ENCODE assay signal across 8 cellular contexts in the genomic region with DNA sequence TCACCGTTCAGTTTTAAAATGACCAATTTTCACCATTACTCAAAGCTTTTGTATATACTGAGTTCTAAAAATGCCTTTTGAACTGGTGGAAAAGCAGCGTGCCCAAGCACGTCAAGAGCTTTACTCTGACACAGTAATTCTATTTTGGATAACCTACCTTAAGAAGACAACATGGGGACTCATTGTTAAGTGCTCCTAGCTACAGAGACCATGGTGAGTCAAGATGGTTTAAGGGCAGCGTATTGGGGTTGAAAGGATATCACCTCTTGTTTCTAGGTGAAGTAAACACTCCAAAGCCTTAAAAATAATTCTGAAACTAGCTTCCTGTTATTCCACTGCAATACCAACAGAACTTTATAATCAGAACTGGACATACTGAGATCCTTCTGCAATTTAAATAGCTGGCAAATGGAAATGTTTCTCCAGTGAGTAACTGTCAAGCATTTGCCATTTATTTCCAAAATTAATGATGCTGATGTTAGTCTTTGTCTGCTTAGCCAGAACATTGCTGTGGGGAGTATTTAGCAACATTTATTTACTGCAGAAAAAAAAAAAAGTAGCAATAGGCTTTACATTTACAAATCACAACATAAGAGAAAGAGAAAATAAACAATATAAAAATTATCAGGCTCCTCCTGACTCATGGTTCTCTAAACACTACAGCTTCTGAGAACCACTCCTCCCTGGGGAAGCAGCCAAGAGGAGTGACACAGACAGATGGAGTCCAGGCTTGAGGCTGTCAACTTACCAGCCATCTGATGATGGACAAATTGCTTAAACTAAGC. TPM values are rescaled to one million over a fixed set of nuclear protein-coding genes. Genes with fewer than 3 reads are reported as not detected.
DNase-seq lines count a peak whose midpoint lies in the region; ATAC-seq, FAIRE-seq and TF ChIP-seq lines count a peak whose summit lies in the region.
"Not testable (repeated sequence)": the region's sequence is repeated elsewhere in the genome, so short reads cannot be mapped to it uniquely, and the experiment has no call there.

No MANE protein-coding gene starts in this region.

- H3K9me2 ChIP-seq in PC-3 (replicated peaks; ENCODE audit: low read length): not testable (repeated sequence)

- peak; percentile 99 for ATAC-seq in PC-3
- ATAC-seq in thoracic aorta (ENCODE audit: insufficient number of reproducible peaks, low FRiP score, low read depth): peak; percentile 50

- not testable (repeated sequence) for H3K27me3 Mint-ChIP-seq in astrocyte (ENCODE audit: low read depth, unreplicated experiment)

- POLR2A ChIA-PET in PC-3 (lab: Charles Lee; ENCODE audit: unreplicated experiment): not testable (repeated sequence)

- not testable (repeated sequence) for H4K20me1 ChIP-seq in PC-3 (ENCODE audit: low read length); astrocyte (ENCODE audit: insufficient read depth, low read length)

- H3K27ac ChIP-seq in PC-3 (ENCODE audit: low read length): peak overlapping the region; percentile 32; the same call in 1 of the 2 replicates
- H3K27ac ChIP-seq in astrocyte (ENCODE audit: low read depth, low read length): not testable (repeated sequence)
- peak overlapping the region; percentile 41 for H3K27ac ChIP-seq in epithelial cell of prostate
- H3K27ac ChIP-seq in left ventricle myocardium inferior (replicated peaks): peak overlapping the region; percentile 24
- H3K27ac ChIP-seq in thoracic aorta: peak overlapping the region; percentile 44 to 50

- not testable (repeated sequence) for H3K27me3 ChIP-seq in PC-3 (ENCODE audit: low read length); astrocyte (ENCODE audit: insufficient read depth, low read length); left ventricle myocardium inferior (ENCODE audit: low read depth); thoracic aorta (replicated peaks; ENCODE audit: insufficient read depth)

- not testable (repeated sequence) for H3K9ac ChIP-seq in PC-3 (ENCODE audit: low read length); astrocyte (ENCODE audit: low read length)

- H3K4me2 ChIP-seq in PC-3 (ENCODE audit: low read length): not testable (repeated sequence)
- H3K4me2 ChIP-seq in astrocyte (ENCODE audit: low read length): peak overlapping the region; percentile 53

- H3F3A ChIP-seq in PC-3 (ENCODE audit: low read length, unreplicated experiment): not testable (repeated sequence)

- H3K4me1 Mint-ChIP-seq in astrocyte (ENCODE audit: low read depth, unreplicated experiment): peaks cover 17% of the 10 kb centered on the region

- DNase-seq in DMS 273 treated with DMSO at 0.1 percent for 48 hours (lab: John Stamatoyannopoulos, UW) (peak; percentile 37), LNCaP clone FGC (ENCODE audit: low read depth) (peak; percentile 65), PC-3 (peak; percentile 79), astrocyte (ENCODE audit: low read depth) (peak; percentile 48), epithelial cell of prostate (ENCODE audit: low read depth, low spot score) (peak; percentile 37), left ventricle myocardium inferior (peak; percentile 35), myocyte (ENCODE audit: low read depth) (peak; percentile 97)
- not testable (repeated sequence) for DNase-seq in thoracic aorta (ENCODE audit: low spot score)

- not testable (repeated sequence) for H3K9me3 ChIP-seq in PC-3 (ENCODE audit: low read length); astrocyte (ENCODE audit: insufficient read depth, low read depth, low read length); left ventricle myocardium inferior (replicated peaks); thoracic aorta

- H3K4me1 ChIP-seq in PC-3 (ENCODE audit: insufficient read depth, low read length); astrocyte (ENCODE audit: insufficient read depth, low read length): not testable (repeated sequence)
- H3K4me1 ChIP-seq in left ventricle myocardium inferior: peaks cover 12% of the 10 kb centered on the region
- H3K4me1 ChIP-seq in thoracic aorta (ENCODE audit: control insufficient read depth in 1 of 2, low read depth in 2 of 2): peaks cover 6 to 11% of the 10 kb centered on the region in 2 donors

- TF ChIP-seq CTCF in LNCaP clone FGC (IDR thresholded peaks at IDR 0.05; ENCODE audit: control insufficient read depth, extremely low read depth, insufficient read depth); PC-3 (conservative IDR thresholded peaks at IDR 0.05; ENCODE audit: low read depth, low read length); astrocyte (IDR thresholded peaks at IDR 0.05; ENCODE audit: insufficient read depth, low read depth, low read length); left ventricle myocardium inferior (IDR thresholded peaks at IDR 0.05; ENCODE audit: borderline replicate concordance); thoracic aorta (IDR thresholded peaks at IDR 0.05): not testable (repeated sequence)

- H3K36me3 Mint-ChIP-seq in astrocyte (ENCODE audit: low read depth, unreplicated experiment): not testable (repeated sequence)

- H2AFZ ChIP-seq in PC-3 (ENCODE audit: low read length); astrocyte (ENCODE audit: low read depth, low read length): not testable (repeated sequence)

- not testable (repeated sequence) for BruUV-seq in PC-3 (replicated peaks; lab: Mats Ljungman, UMichigan)

- peak; percentile 9 for FAIRE-seq in astrocyte (lab: Jason Lieb, UNC)

- peak overlapping the region; percentile 62 for H3K27ac Mint-ChIP-seq in astrocyte (ENCODE audit: unreplicated experiment)

- CTCF ChIA-PET in PC-3 (lab: Charles Lee): interaction anchor here (0.6 kb wide), 1 partner anchor 1391 kb away, joined by 3 read pairs; no protein-coding TSS in a partner anchor

- H3K9me3 Mint-ChIP-seq in astrocyte (ENCODE audit: unreplicated experiment): not testable (repeated sequence)

- not testable (repeated sequence) for H3K79me2 ChIP-seq in PC-3 (ENCODE audit: low read length); astrocyte (ENCODE audit: insufficient read depth, low read length)

- intact Hi-C loops in PC-3 (cut with micrococcal nuclease): loop anchor here (5.0 kb wide), 1 partner anchor 111 kb away; no protein-coding TSS in a partner anchor
- intact Hi-C loops in left ventricle myocardium inferior (cut with micrococcal nuclease): not testable (repeated sequence)

- not testable (repeated sequence) for H3K4me3 ChIP-seq in LNCaP clone FGC (ENCODE audit: low read depth, low read length); PC-3 (ENCODE audit: low read length); astrocyte (ENCODE audit: insufficient read depth, low read depth, low read length); left ventricle myocardium inferior
- H3K4me3 ChIP-seq in thoracic aorta: peak overlapping the region; percentile 29

- not testable (repeated sequence) for H3K4me3 Mint-ChIP-seq in astrocyte (ENCODE audit: unreplicated experiment)

- H3K36me3 ChIP-seq in PC-3 (ENCODE audit: low read depth, low read length); astrocyte (ENCODE audit: insufficient read depth, low read length); left ventricle myocardium inferior; thoracic aorta: not testable (repeated sequence)

RNA-seq across cellular contexts. Expression of a gene that starts 44.2 kb away (rescaled TPM):
- 3.7 and 3.9 TPM in 2 replicates for total RNA-seq in PC-3 (2014; rRNA removed)
- total RNA-seq in astrocyte: 1.8 and 2.0 TPM in 2 replicates
- total RNA-seq in left ventricle myocardium inferior: 2.5 TPM
- 3.2 and 4.4 TPM in 2 replicates for total RNA-seq in myocyte
- polyA plus RNA-seq in myocyte (2012): 1.7 TPM
- 1 to 10 TPM; 1.1 to 6.8 TPM for total RNA-seq in thoracic aorta
